Comparison of ENCODE assay signal across 10 cellular contexts in the genomic region with DNA sequence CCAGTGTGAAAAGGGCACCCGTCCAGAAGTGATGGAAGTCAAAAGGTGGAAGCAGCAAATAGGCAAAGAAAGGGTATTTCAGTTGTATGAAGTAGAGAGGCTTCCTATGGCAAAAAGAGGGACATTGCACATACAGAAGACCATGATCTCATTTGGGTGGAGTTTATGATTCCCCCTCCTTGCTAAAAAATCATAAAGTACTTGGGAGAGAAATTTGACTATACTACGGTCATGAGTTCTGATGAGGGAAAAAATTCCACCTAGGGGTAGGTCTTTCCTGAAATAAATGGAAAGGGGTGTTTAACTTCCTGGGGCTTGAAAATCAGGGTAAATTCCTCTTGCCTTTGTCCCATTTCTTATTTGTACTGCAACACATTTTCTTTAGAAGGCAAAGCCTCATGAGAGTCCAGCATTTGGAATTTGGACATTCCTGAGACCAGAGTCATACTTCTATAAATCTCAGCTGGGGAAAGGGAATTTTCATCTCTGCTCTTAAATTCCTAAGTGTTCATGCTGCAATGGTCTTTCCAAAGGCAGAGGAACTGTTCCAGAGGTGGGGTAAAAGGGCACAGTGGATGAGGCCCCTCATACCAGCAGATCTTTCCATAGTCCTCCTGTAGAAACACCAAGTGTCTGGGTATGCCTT. TPM values are rescaled to one million over a fixed set of nuclear protein-coding genes. Genes with fewer than 3 reads are reported as not detected.
DNase-seq lines count a peak whose midpoint lies in the region; ATAC-seq and TF ChIP-seq lines count a peak whose summit lies in the region.
"Had no signal": no experiment of that assay in that cellular context is flagged by ENCODE, and none has a peak within 500 bp of the region (broad histone marks: within the 10 kb centered on the region; RNA-seq: fewer than 3 reads in every experiment).

No MANE protein-coding gene starts in this region.

- H3K36me3 Mint-ChIP-seq in stimulated activated naive B cell treated with anti-CD40 and anti-IgM and Interleukin-4, amounts not matched to agents 10 μg/mL and 1 μg/mL and 100 μg/mL, for 72 hours = peaks cover 3 to 25% of the 10 kb centered on the region in 2 donors

- DNase-seq in HFF-Myc (ENCODE audit: extremely low read depth, low read depth) = peak; percentile 84
- peak; percentile 42 for DNase-seq in brain microvascular endothelial cell
- DNase-seq in hepatocyte (ENCODE audit: low spot score) = no peak
- DNase-seq in stimulated activated naive B cell treated with anti-CD40 and anti-IgM and Interleukin-4, amounts not matched to agents 10 μg/mL and 1 μg/mL and 100 μg/mL, for 72 hours = no peak
- no peak for DNase-seq in activated effector memory CD4-positive, alpha-beta T cell treated with anti-CD3 and anti-CD28 coated beads, Interleukin-2, amount 50 U/mL, for 16 hours
- DNase-seq in amygdala (lab: John Stamatoyannopoulos, UW) = no peak
- no peak for DNase-seq in stimulated activated naive CD8-positive, alpha-beta T cell treated with anti-CD3 and anti-CD28 coated beads, Interleukin-15, Interleukin-2, amounts not matched to agents 100 U/mL and 50 U/mL, for 24 hours
- DNase-seq: Karpas-422 had no signal

- peaks cover 53% of the 10 kb centered on the region for H3K79me2 ChIP-seq in hepatocyte

- TF ChIP-seq CTCF in HFF-Myc (IDR thresholded peaks at IDR 0.05; ENCODE audit: low read depth, low read length, missing control alignments) (no peak), brain microvascular endothelial cell (IDR thresholded peaks at IDR 0.05; ENCODE audit: low read depth, low read length, missing control alignments) (no peak), hepatocyte (IDR thresholded peaks at IDR 0.05; ENCODE audit: poor library complexity) (no peak)

- no peak overlapping the region for H2AFZ ChIP-seq in hepatocyte

- H3K4me3 ChIP-seq in HFF-Myc (replicated peaks; ENCODE audit: low read depth, low read length) = peak overlapping the region; percentile 4; the same call in 1 of the 2 replicates
- H3K4me3 ChIP-seq in brain microvascular endothelial cell (ENCODE audit: low read depth, low read length) = no peak overlapping the region
- H3K4me3 ChIP-seq in hepatocyte = no peak overlapping the region
- H3K4me3 ChIP-seq in stomach smooth muscle (ENCODE audit: low read length in 2 of 2) = peak overlapping the region in 1 of 2 donors; percentile 0

- no peak overlapping the region for H3K4me3 Mint-ChIP-seq in stimulated activated naive B cell treated with anti-CD40 and anti-IgM and Interleukin-4, amounts not matched to agents 10 μg/mL and 1 μg/mL and 100 μg/mL, for 72 hours
- H3K4me3 Mint-ChIP-seq: activated T-helper 17 cell treated with anti-CD3 and anti-CD28 coated beads, Interleukin-2, amount 50 U/mL, for 72 hours had no signal

- H3K27me3 ChIP-seq in brain microvascular endothelial cell (replicated peaks) = no peaks in the 10 kb centered on the region
- H3K27me3 ChIP-seq in hepatocyte = no peaks in the 10 kb centered on the region
- H3K27me3 ChIP-seq in stomach smooth muscle (ENCODE audit: control insufficient read depth in 1 of 2, insufficient read depth in 2 of 2, low read length in 2 of 2) = no peaks in the 10 kb centered on the region

- H3K4me1 ChIP-seq in hepatocyte (ENCODE audit: insufficient read depth) (peaks cover 50% of the 10 kb centered on the region), stomach smooth muscle (ENCODE audit: control insufficient read depth, insufficient read depth, low read length) (peaks cover 44% of the 10 kb centered on the region)

- in situ Hi-C loops in brain microvascular endothelial cell (cut with HindIII; ENCODE audit: low pct_ligation_motif_present, low sequenced_read_pairs) = no loop called here

- no peak overlapping the region for H3K27ac Mint-ChIP-seq in stimulated activated naive B cell treated with anti-CD40 and anti-IgM and Interleukin-4, amounts not matched to agents 10 μg/mL and 1 μg/mL and 100 μg/mL, for 72 hours
- H3K27ac Mint-ChIP-seq: activated T-helper 17 cell treated with anti-CD3 and anti-CD28 coated beads, Interleukin-2, amount 50 U/mL, for 72 hours had no signal

- H3K9me3 ChIP-seq in hepatocyte (ENCODE audit: low read depth) (no peaks in the 10 kb centered on the region), stomach smooth muscle (ENCODE audit: control insufficient read depth in 2 of 2, low read length in 2 of 2) (no peaks in the 10 kb centered on the region)

- H4K20me1 ChIP-seq in hepatocyte (ENCODE audit: insufficient read depth, poor library complexity, severe bottlenecking) = peaks cover 4% of the 10 kb centered on the region

- no peaks in the 10 kb centered on the region for H3K27me3 Mint-ChIP-seq in stimulated activated naive B cell treated with anti-CD40 and anti-IgM and Interleukin-4, amounts not matched to agents 10 μg/mL and 1 μg/mL and 100 μg/mL, for 72 hours
- H3K27me3 Mint-ChIP-seq: activated T-helper 17 cell treated with anti-CD3 and anti-CD28 coated beads, Interleukin-2, amount 50 U/mL, for 72 hours had no signal

- peaks cover 30 to 47% of the 10 kb centered on the region in 2 donors for H3K4me1 Mint-ChIP-seq in stimulated activated naive B cell treated with anti-CD40 and anti-IgM and Interleukin-4, amounts not matched to agents 10 μg/mL and 1 μg/mL and 100 μg/mL, for 72 hours

- ATAC-seq in stimulated activated naive B cell treated with anti-CD40 and anti-IgM and Interleukin-4, amounts not matched to agents 10 μg/mL and 1 μg/mL and 100 μg/mL, for 72 hours (replicated peaks) = no peak
- no peak for ATAC-seq in stimulated activated naive CD8-positive, alpha-beta T cell treated with anti-CD3 and anti-CD28 coated beads, Interleukin-15, Interleukin-2, amounts not matched to agents 100 U/mL and 50 U/mL, for 24 hours
- ATAC-seq: activated T-helper 17 cell treated with anti-CD3 and anti-CD28 coated beads, Interleukin-2, amount 50 U/mL, for 72 hours had no signal

- H3K36me3 ChIP-seq in brain microvascular endothelial cell (replicated peaks) (no peaks in the 10 kb centered on the region), hepatocyte (replicated peaks; ENCODE audit: insufficient read depth, low read depth) (no peaks in the 10 kb centered on the region), stomach smooth muscle (ENCODE audit: control insufficient read depth in 2 of 2, insufficient read depth in 2 of 2, low read length in 2 of 2) (peaks cover 0 to 4% of the 10 kb centered on the region in 2 donors)

- no peaks in the 10 kb centered on the region for H3K9me2 ChIP-seq in hepatocyte (replicated peaks; ENCODE audit: insufficient read depth)

- WGBS in hepatocyte (ENCODE audit: low lambda C conversion rate, missing lambda C conversion rate) = 88% methylated on average over 2 of the region's 2 CpGs

- H3K4me2 ChIP-seq in hepatocyte = peak overlapping the region; percentile 44

- H3K9ac ChIP-seq in stomach smooth muscle (ENCODE audit: low read length in 2 of 2) = peak overlapping the region in 1 of 2 donors; percentile 37

- peak overlapping the region; percentile 63 for H3K27ac ChIP-seq in brain microvascular endothelial cell
- H3K27ac ChIP-seq in hepatocyte = peak overlapping the region; percentile 73
- peak overlapping the region; percentile 42 for H3K27ac ChIP-seq in stomach smooth muscle (ENCODE audit: low read length)

- H3K9me3 Mint-ChIP-seq in stimulated activated naive B cell treated with anti-CD40 and anti-IgM and Interleukin-4, amounts not matched to agents 10 μg/mL and 1 μg/mL and 100 μg/mL, for 72 hours = no peaks in the 10 kb centered on the region
- H3K9me3 Mint-ChIP-seq: activated T-helper 17 cell treated with anti-CD3 and anti-CD28 coated beads, Interleukin-2, amount 50 U/mL, for 72 hours had no signal

RNA-seq across cellular contexts. Expression of a gene that starts 5.8 kb away (rescaled TPM):
- total RNA-seq in hepatocyte = 60.0 and 61.5 TPM in 2 replicates
- polyA plus RNA-seq in hepatocyte = 48.9 and 57.3 TPM in 2 replicates

RNA-seq across cellular contexts. Expression of a gene that starts 6.2 kb away (rescaled TPM):
- 38.1 and 40.3 TPM in 2 replicates for total RNA-seq in hepatocyte
- polyA plus RNA-seq in hepatocyte = 10.3 and 15.0 TPM in 2 replicates

Comparison
In these comparisons a context has a peak if more than half of its experiments do, and no peak if none do; other contexts are left out.
1. DNase-seq: peak in HFF-Myc (single experiment) and brain microvascular endothelial cell (single experiment); none in hepatocyte (single experiment), stimulated activated naive B cell treated with anti-CD40 and anti-IgM and Interleukin-4, amounts not matched to agents 10 μg/mL and 1 μg/mL and 100 μg/mL, for 72 hours (single experiment), activated effector memory CD4-positive, alpha-beta T cell treated with anti-CD3 and anti-CD28 coated beads, Interleukin-2, amount 50 U/mL, for 16 hours (single experiment), amygdala (0 of 56) and stimulated activated naive CD8-positive, alpha-beta T cell treated with anti-CD3 and anti-CD28 coated beads, Interleukin-15, Interleukin-2, amounts not matched to agents 100 U/mL and 50 U/mL, for 24 hours (single experiment).
2. Peak in every context shown above with its lines, with median percentiles within 50 percentile points of each other: H3K27ac ChIP-seq.